In the genomic region with DNA sequence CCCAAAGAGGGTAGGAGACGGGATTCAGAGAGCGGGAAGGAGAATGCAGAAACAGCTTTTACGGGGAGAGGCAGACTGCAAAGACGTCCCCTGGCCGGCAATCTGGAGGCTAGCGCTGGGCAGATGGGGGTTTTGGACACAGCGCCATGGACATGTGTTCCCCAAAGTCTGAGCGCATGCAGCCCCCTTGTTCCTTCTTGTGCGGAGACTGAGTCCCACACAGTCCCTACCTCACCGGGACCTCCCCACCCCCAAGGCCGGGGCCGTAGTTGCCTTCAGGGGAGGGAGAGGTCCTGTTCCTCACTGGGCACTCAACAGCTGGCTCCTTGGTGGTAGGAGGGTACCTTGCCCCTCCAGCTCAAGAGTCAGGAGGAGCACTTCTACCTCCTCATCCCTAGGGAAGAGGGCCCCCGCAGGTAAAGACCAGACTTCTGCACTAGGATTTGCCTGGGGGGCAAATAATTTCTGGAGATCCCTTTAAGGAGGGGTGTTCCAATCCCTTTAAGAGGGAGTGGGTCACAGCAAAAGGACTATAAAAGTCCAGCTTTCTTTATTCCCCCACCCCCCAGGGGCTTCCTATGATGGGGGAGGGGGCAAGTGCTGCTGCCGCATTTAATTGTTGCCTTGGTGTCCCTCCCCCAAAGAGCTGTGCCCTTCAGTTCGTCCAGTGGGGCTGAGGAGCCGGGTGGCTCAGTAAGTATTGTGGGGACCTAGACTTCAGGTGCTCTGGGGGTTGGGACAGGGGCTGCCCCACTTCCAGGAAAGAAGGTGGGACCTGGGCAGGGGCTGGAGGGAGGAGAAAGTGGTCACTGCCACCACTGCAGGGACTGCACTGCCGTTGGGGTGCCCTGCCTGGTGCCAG, we compare ENCODE assay signal across 1 cellular context.
A peak's percentile ranks its signal among the peaks of the same experiment; 100 is the strongest.
TF ChIP-seq lines count a peak whose summit lies in the region.

No MANE protein-coding gene starts in this region.

TF ChIP-seq in endothelial cell of umbilical vein, 7 proteins besides CTCF, POLR2A, EP300 and RAD21:
- TF ChIP-seq EZH2 (IDR thresholded peaks at IDR 0.05; ENCODE audit: borderline replicate concordance, low read depth, low read length, severe bottlenecking) (peak; percentile 78), GATA2 (IDR thresholded peaks at IDR 0.05; ENCODE audit: insufficient read depth, insufficient read length, low read depth, low read length) (no peak), MYC (IDR thresholded peaks at IDR 0.05; ENCODE audit: low read depth, low read length) (no peak), JUN (IDR thresholded peaks at IDR 0.05; ENCODE audit: borderline replicate concordance, insufficient read depth, insufficient read length, low read depth) (no peak), POLR2AphosphoS5 (IDR thresholded peaks at IDR 0.05; ENCODE audit: insufficient read depth, low read depth, low read length) (no peak)
- TF ChIP-seq, protein P1, sequence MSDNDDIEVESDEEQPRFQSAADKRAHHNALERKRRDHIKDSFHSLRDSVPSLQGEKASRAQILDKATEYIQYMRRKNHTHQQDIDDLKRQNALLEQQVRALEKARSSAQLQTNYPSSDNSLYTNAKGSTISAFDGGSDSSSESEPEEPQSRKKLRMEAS (IDR thresholded peaks at IDR 0.05; ENCODE audit: insufficient read depth, insufficient read length): no peak
